In genomic region chr2:130372833-130373807, GRCh38 we compare ENCODE assay signal across 8 cellular contexts. TPM values are rescaled to one million over a fixed set of nuclear protein-coding genes. Genes with fewer than 3 reads are reported as not detected.
A peak's percentile ranks its signal among the peaks of the same experiment; 100 is the strongest.
DNase-seq lines count a peak whose midpoint lies in the region; ATAC-seq and TF ChIP-seq lines count a peak whose summit lies in the region.

No MANE protein-coding gene starts in this region.

- TF ChIP-seq CTCF in fibroblast of villous mesenchyme (IDR thresholded peaks at IDR 0.05; ENCODE audit: insufficient read depth, low read depth, low read length) (no peak), GM13977 (IDR thresholded peaks at IDR 0.05; ENCODE audit: extremely low read depth, insufficient read depth, missing control alignments) (no peak)

- H3K4me3 ChIP-seq in SJSA1 = peak overlapping the region; percentile 87
- H3K4me3 ChIP-seq in fibroblast of villous mesenchyme (ENCODE audit: low read depth, low read length) = peak overlapping the region; percentile 95
- peak overlapping the region; percentile 77 for H3K4me3 ChIP-seq in skeletal muscle cell (ENCODE audit: low read depth, low read length)

- in situ Hi-C loops in GM13977 (cut with MboI; ENCODE audit: low pct_unique_long_range_greater_than_20kb, low sequenced_read_pairs, unreplicated experiment) (no loop called here), ACHN (cut with HindIII; ENCODE audit: low pct_ligation_motif_present, low pct_unique_long_range_greater_than_20kb, low sequenced_read_pairs) (no loop called here)

- peak overlapping the region; percentile 91 for H3K27ac ChIP-seq in SJSA1

- H3K4me3 Mint-ChIP-seq in activated T-cell treated with anti-CD3 and anti-CD28 coated beads, Interleukin-2, amount 50 U/mL, for 4 hours = peak overlapping the region; percentile 91

- no peaks in the 10 kb centered on the region for H3K27me3 Mint-ChIP-seq in activated T-cell treated with anti-CD3 and anti-CD28 coated beads, Interleukin-2, amount 50 U/mL, for 4 hours (ENCODE audit: low read depth)

- peaks cover 22% of the 10 kb centered on the region for H3K36me3 Mint-ChIP-seq in activated T-cell treated with anti-CD3 and anti-CD28 coated beads, Interleukin-2, amount 50 U/mL, for 4 hours (ENCODE audit: insufficient read depth)

- H3K27me3 ChIP-seq in SJSA1 (replicated peaks) = no peaks in the 10 kb centered on the region

- peaks cover 23% of the 10 kb centered on the region for H3K4me1 ChIP-seq in SJSA1 (replicated peaks)

- no peaks in the 10 kb centered on the region for H3K9me3 ChIP-seq in SJSA1 (replicated peaks)

- DNase-seq in activated T-cell treated with anti-CD3 and anti-CD28 coated beads, Interleukin-2, amount 50 U/mL, for 4 hours = no peak
- no peak for DNase-seq in activated T-cell treated with anti-CD3 and anti-CD28 coated beads, Interleukin-2, amount 50 U/mL, for 48 hours
- peak in 1 of 2 experiments; percentile 22 for DNase-seq in SJSA1 (ENCODE audit: low read depth in 1 of 2, low spot score in 2 of 2)
- DNase-seq in fibroblast of villous mesenchyme (ENCODE audit: low read depth) = no peak
- DNase-seq in skeletal muscle cell (ENCODE audit: low read depth) = no peak
- no peak for DNase-seq in GM13977 (ENCODE audit: low spot score)
- DNase-seq in ACHN = no peak

- ATAC-seq in activated T-cell treated with anti-CD3 and anti-CD28 coated beads, Interleukin-2, amount 50 U/mL, for 4 hours = peak; percentile 1
- no peak for ATAC-seq in HG02610 (IDR thresholded peaks at IDR 0.05; ENCODE audit: unreplicated experiment)

- H3K36me3 ChIP-seq in SJSA1 = peaks cover 66% of the 10 kb centered on the region

- H3K9me3 Mint-ChIP-seq in activated T-cell treated with anti-CD3 and anti-CD28 coated beads, Interleukin-2, amount 50 U/mL, for 4 hours = no peaks in the 10 kb centered on the region

- H3K4me1 Mint-ChIP-seq in activated T-cell treated with anti-CD3 and anti-CD28 coated beads, Interleukin-2, amount 50 U/mL, for 4 hours (ENCODE audit: low read depth) = peaks cover 69% of the 10 kb centered on the region

RNA-seq across cellular contexts. Expression of gene PTPN18, which starts 17.3 kb away (rescaled TPM):
- 10 to 100 TPM; 26.6 to 30.4 (median 30.0) TPM for total RNA-seq in activated T-cell treated with anti-CD3 and anti-CD28 coated beads, Interleukin-2, amount 50 U/mL, for 4 hours
- 34.7 and 44.8 TPM in 2 replicates for total RNA-seq in SJSA1 (2014; rRNA removed; shearing (Covaris generic))
- total RNA-seq in fibroblast of villous mesenchyme = 17.7 and 18.4 TPM in 2 replicates

RNA-seq across cellular contexts. Expression of gene IMP4, which starts 30.4 kb away (rescaled TPM):
- total RNA-seq in activated T-cell treated with anti-CD3 and anti-CD28 coated beads, Interleukin-2, amount 50 U/mL, for 4 hours = 100 to 1,000 TPM; 316 to 326 (median 319) TPM
- total RNA-seq in SJSA1 (2014; rRNA removed; shearing (Covaris generic)) = 95.7 and 112 TPM in 2 replicates
- total RNA-seq in fibroblast of villous mesenchyme = 60.5 and 68.0 TPM in 2 replicates
